ENCODE assay signal across 17 cellular contexts in genomic region chr14:67569651-67570290, GRCh38. TPM values are rescaled to one million over a fixed set of nuclear protein-coding genes. Genes with fewer than 3 reads are reported as not detected.
DNase-seq lines count a peak whose midpoint lies in the region; ATAC-seq and TF ChIP-seq lines count a peak whose summit lies in the region.
"Had no signal": no experiment of that assay in that cellular context is flagged by ENCODE, and none has a peak within 500 bp of the region (broad histone marks: within the 10 kb centered on the region; RNA-seq: fewer than 3 reads in every experiment).

No MANE protein-coding gene starts in this region.

- H3K4me2 ChIP-seq in SK-N-SH, result no peak overlapping the region

- H3K9ac ChIP-seq in SK-N-SH, result no peak overlapping the region

- H3K36me3 ChIP-seq in HEK293 (ENCODE audit: control insufficient read depth in 2 of 2, insufficient read depth in 1 of 2, low read length in 2 of 2) (peaks cover 0 to 16% of the 10 kb centered on the region in 2 experiments; a peak in 2 of 3 replicates), SK-N-SH (replicated peaks in 1 of 2; ENCODE audit: control insufficient read depth in 1 of 2, insufficient read depth in 2 of 2, low read length in 1 of 2) (no peaks in the 10 kb centered on the region)

- no peaks in the 10 kb centered on the region for H3K4me1 ChIP-seq in HEK293 (ENCODE audit: control insufficient read depth, insufficient read depth, low read length)
- H3K4me1 ChIP-seq in SK-N-SH (ENCODE audit: control insufficient read depth in 1 of 2, insufficient read depth in 2 of 2, low read depth in 1 of 2, low read length in 1 of 2), result no peaks in the 10 kb centered on the region; a peak in 1 of 4 replicates

- DNase-seq in NCI-H524 treated with DMSO at 0.1 percent for 48 hours (lab: John Stamatoyannopoulos, UW) (peak; percentile 69), chondrocyte (ENCODE audit: low spot score) (peak; percentile 26), posterior vena cava (ENCODE audit: low spot score) (peak; percentile 62), SK-N-SH (no peak), glomerular visceral epithelial cell (ENCODE audit: extremely low spot score) (no peak)
- DNase-seq in stimulated activated CD4-positive, alpha-beta T cell treated with anti-CD3 and anti-CD28 coated beads, Interleukin-4, amount 100 ng/mL, for 1 hour, result no peak
- DNase-seq: C1 segment of cervical spinal cord, DMS153, EL, GOT3, NCI-H1436, NCI-H2029 treated with DMSO at 0.1 percent for 48 hours, SHP77 treated with DMSO at 0.1 percent for 48 hours had no signal

- no peaks in the 10 kb centered on the region for H3K9me3 ChIP-seq in HEK293 (ENCODE audit: control insufficient read depth, insufficient read depth, low read depth, low read length)
- H3K9me3 ChIP-seq in SK-N-SH, result no peaks in the 10 kb centered on the region

- TF ChIP-seq CTCF in HEK293 (tag by site-specific recombination; IDR thresholded peaks at IDR 0.05) (no peak), chondrocyte (IDR thresholded peaks at IDR 0.05) (no peak), SK-N-SH (IDR thresholded peaks at IDR 0.05) (no peak)

- H3K27ac Mint-ChIP-seq in chondrocyte (ENCODE audit: unreplicated experiment), result no peak overlapping the region

- no peak for ATAC-seq in GM18520 (IDR thresholded peaks at IDR 0.05; ENCODE audit: unreplicated experiment)
- ATAC-seq: K562 had no signal

- H3K4me3 ChIP-seq in HEK293 (ENCODE audit: low read depth, low read length), result no peak overlapping the region
- no peak overlapping the region for H3K4me3 ChIP-seq in SK-N-SH (ENCODE audit: low read depth in 2 of 2, low read length in 1 of 2)
- H3K4me3 ChIP-seq: K562 had no signal

- no peaks in the 10 kb centered on the region for H3K9me2 ChIP-seq in SK-N-SH

- 73% methylated on average over 4 of the region's 4 CpGs for WGBS in SK-N-SH (ENCODE audit: low lambda C conversion rate)

- POLR2A ChIA-PET in HEK293 (lab: Yijun Ruan, JAX) (no interaction called here), SK-N-SH (lab: Yijun Ruan, JAX) (no interaction called here)

- no peak for TF ChIP-seq EP300 in SK-N-SH (IDR thresholded peaks at IDR 0.05; ENCODE audit: borderline replicate concordance in 1 of 2, low read depth in 1 of 2, low read length in 1 of 2)

- peaks cover 5% of the 10 kb centered on the region for H3K27me3 Mint-ChIP-seq in chondrocyte (ENCODE audit: low read depth)

- H4K20me1 ChIP-seq in SK-N-SH (ENCODE audit: insufficient read depth), result no peaks in the 10 kb centered on the region

- no peak overlapping the region for H3K4me3 Mint-ChIP-seq in chondrocyte (ENCODE audit: unreplicated experiment)

- H3K9me3 Mint-ChIP-seq in chondrocyte (ENCODE audit: low read depth), result no peaks in the 10 kb centered on the region

- TF ChIP-seq RAD21 in SK-N-SH (IDR thresholded peaks at IDR 0.05; ENCODE audit: low read length), result no peak

- no peaks in the 10 kb centered on the region for H3K4me1 Mint-ChIP-seq in chondrocyte (ENCODE audit: low read depth)

- H3F3A ChIP-seq in SK-N-SH (replicated peaks; ENCODE audit: insufficient read depth), result no peaks in the 10 kb centered on the region

- no peak overlapping the region for H2AFZ ChIP-seq in SK-N-SH (ENCODE audit: low read depth)

- intact Hi-C loops in posterior vena cava (cut with DNase I), result loop anchor here (5.0 to 10.0 kb wide), 3 partner anchors 42 to 1155 kb away; no protein-coding TSS in a partner anchor

- H3K36me3 Mint-ChIP-seq in chondrocyte (ENCODE audit: low read depth), result no peaks in the 10 kb centered on the region

- CTCF ChIA-PET in HEK293 (lab: Yijun Ruan, JAX), result interaction anchor here (0.5 to 9.4 kb wide), 11 partner anchors 12 to 141 kb away, joined by 3 to 143 read pairs (median 12); partner anchors contain the start of gene PLEKHH1
- CTCF ChIA-PET in SK-N-SH (lab: Yijun Ruan, JAX), result interaction anchor here (0.6 to 24.4 kb wide), 10 partner anchors 14 to 163 kb away, joined by 4 to 319 read pairs (median 20); no protein-coding TSS in a partner anchor

- H3K27ac ChIP-seq in HEK293 (ENCODE audit: extremely low read depth, low read depth, low read length), result no peak overlapping the region
- H3K27ac ChIP-seq in SK-N-SH (ENCODE audit: low read depth in 2 of 2, low read length in 1 of 2), result no peak overlapping the region

- H3K27me3 ChIP-seq in SK-N-SH (ENCODE audit: insufficient read depth), result no peaks in the 10 kb centered on the region

- H3K79me2 ChIP-seq in SK-N-SH (ENCODE audit: insufficient read depth), result no peaks in the 10 kb centered on the region

TF ChIP-seq in HEK293, 187 proteins besides CTCF, POLR2A, EP300 and RAD21 (continues in another document):
- no peak for TF ChIP-seq ZNF148 (tag by site-specific recombination; IDR thresholded peaks at IDR 0.05; ENCODE audit: borderline replicate concordance)

TF ChIP-seq in SK-N-SH, 30 proteins besides CTCF, POLR2A, EP300 and RAD21:
- no peak for TF ChIP-seq POLR2AphosphoS5 (IDR thresholded peaks at IDR 0.05; ENCODE audit: low read depth, low read length)
- TF ChIP-seq USF1 (IDR thresholded peaks at IDR 0.05; ENCODE audit: borderline replicate concordance, low read depth), result no peak
- TF ChIP-seq FOSL2 (IDR thresholded peaks at IDR 0.05; ENCODE audit: borderline replicate concordance, low read depth), result no peak
- TF ChIP-seq CHD2 (IDR thresholded peaks at IDR 0.05; ENCODE audit: low read length, partially characterized antibody), result no peak
- TF ChIP-seq PBX3 (IDR thresholded peaks at IDR 0.05), result no peak
- TF ChIP-seq IRF3 (IDR thresholded peaks at IDR 0.05; ENCODE audit: low read depth, low read length), result no peak
- no peak for TF ChIP-seq GABPA (IDR thresholded peaks at IDR 0.05; ENCODE audit: low read depth)

RNA-seq across cellular contexts. Expression of gene PIGH, which starts 30.3 kb away (rescaled TPM):
- total RNA-seq in chondrocyte (16.3 to 19.0 TPM (median 16.9 TPM) in 3 replicates), posterior vena cava (10 to 100 TPM; 15.4 to 17.3 TPM)
- polyA plus RNA-seq in SK-N-SH (2012; rRNA removed), result 23.6 and 26.5 TPM in 2 replicates
- 18.1 and 19.7 TPM in 2 replicates for polyA plus RNA-seq in SK-N-SH (2012; cell fraction: cytosol; rRNA removed)
- polyA plus RNA-seq in SK-N-SH (2012; cell fraction: nucleus; rRNA removed), result 62.2 and 99.3 TPM in 2 replicates

RNA-seq across cellular contexts. Expression of gene PLEKHH1, which starts 36.7 kb away (rescaled TPM):
- total RNA-seq in chondrocyte (0.65 to 2.8 TPM (median 1.1 TPM) in 3 replicates), posterior vena cava (1 to 10 TPM; 1.4 to 1.8 TPM)
- polyA plus RNA-seq in SK-N-SH (2012; rRNA removed), result 1.5 and 1.6 TPM in 2 replicates
- polyA plus RNA-seq in SK-N-SH (2012; cell fraction: cytosol; rRNA removed), result 0.73 and 1.00 TPM in 2 replicates
- 8.8 and 10.3 TPM in 2 replicates for polyA plus RNA-seq in SK-N-SH (2012; cell fraction: nucleus; rRNA removed)
- total RNA-seq: OCI-LY7 had no signal

RNA-seq across cellular contexts. Expression of gene ARG2, which starts 49.9 kb away (rescaled TPM):
- 2.8 to 11.1 TPM (median 10.9 TPM) in 3 replicates for total RNA-seq in chondrocyte
- total RNA-seq in posterior vena cava, result 1 to 10 TPM; 1.9 to 5.1 TPM
- 2.6 TPM in 2 replicates for polyA plus RNA-seq in SK-N-SH (2012; rRNA removed)
- polyA plus RNA-seq in SK-N-SH (2012; cell fraction: cytosol; rRNA removed), result 2.7 TPM in 2 replicates
- 0.87 and 1.9 TPM in 2 replicates for polyA plus RNA-seq in SK-N-SH (2012; cell fraction: nucleus; rRNA removed)

Comparison
In these comparisons a context has a peak if more than half of its experiments do, and no peak if none do; other contexts are left out.
1. DNase-seq: peak in NCI-H524 treated with DMSO at 0.1 percent for 48 hours (single experiment), chondrocyte (single experiment) and posterior vena cava (single experiment); none in SK-N-SH (single experiment), stimulated activated CD4-positive, alpha-beta T cell treated with anti-CD3 and anti-CD28 coated beads, Interleukin-4, amount 100 ng/mL, for 1 hour (single experiment) and glomerular visceral epithelial cell (single experiment).